ENCODE assay signal across 9 cellular contexts in the genomic region with DNA sequence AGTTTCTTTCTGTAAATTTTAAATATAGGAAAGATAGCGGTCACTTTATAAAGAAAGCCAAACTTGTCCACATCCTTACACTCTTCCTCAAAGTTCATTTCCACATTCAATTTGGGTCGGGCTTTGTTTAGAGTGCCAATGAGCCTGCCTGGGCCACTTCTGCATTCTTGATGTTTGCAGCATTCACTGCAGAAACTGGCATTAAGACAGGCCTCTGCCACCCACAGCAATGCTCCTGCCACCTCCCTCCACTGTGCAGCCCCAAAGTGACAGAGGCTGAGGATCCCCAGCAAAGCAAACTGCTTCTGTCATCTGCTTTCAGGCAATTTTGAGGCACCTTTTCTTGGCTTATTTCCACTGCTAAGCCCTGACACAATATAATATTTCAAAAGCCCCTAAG.
DNase-seq lines count a peak whose midpoint lies in the region; ATAC-seq and TF ChIP-seq lines count a peak whose summit lies in the region.
"Had no signal": no experiment of that assay in that cellular context is flagged by ENCODE, and none has a peak within 500 bp of the region (broad histone marks: within the 10 kb centered on the region; RNA-seq: fewer than 3 reads in every experiment).

No MANE protein-coding gene starts in this region.

- peak overlapping the region; percentile 97 for H3K27ac Mint-ChIP-seq in activated T-helper 2 cell treated with anti-CD3 and anti-CD28 coated beads, Interferon-gamma antibody, Interleukin-2, Interleukin-4, amounts not matched to agents 10 μg/mL and 5 μg/mL and 100 μg/mL, durations not matched to agents 14 hours and 24 hours and 36 hours
- H3K27ac Mint-ChIP-seq in endodermal cell, result no peak overlapping the region

- H3K36me3 Mint-ChIP-seq in activated T-helper 2 cell treated with anti-CD3 and anti-CD28 coated beads, Interferon-gamma antibody, Interleukin-2, Interleukin-4, amounts not matched to agents 10 μg/mL and 5 μg/mL and 100 μg/mL, durations not matched to agents 14 hours and 24 hours and 36 hours (ENCODE audit: low read depth), result peaks cover 4% of the 10 kb centered on the region
- H3K36me3 Mint-ChIP-seq in endodermal cell (ENCODE audit: low read depth), result no peaks in the 10 kb centered on the region

- TF ChIP-seq CTCF in endodermal cell (conservative IDR thresholded peaks at IDR 0.05), result no peak

- no peaks in the 10 kb centered on the region for H3K4me1 ChIP-seq in endodermal cell (ENCODE audit: control insufficient read depth, insufficient read depth, low read length)

- H3K4me3 Mint-ChIP-seq in activated T-helper 2 cell treated with anti-CD3 and anti-CD28 coated beads, Interferon-gamma antibody, Interleukin-2, Interleukin-4, amounts not matched to agents 10 μg/mL and 5 μg/mL and 100 μg/mL, durations not matched to agents 14 hours and 24 hours and 36 hours (ENCODE audit: low read depth), result peak overlapping the region; percentile 59
- no peak overlapping the region for H3K4me3 Mint-ChIP-seq in endodermal cell

- peak; percentile 17 for ATAC-seq in HG03520 (IDR thresholded peaks at IDR 0.05; ENCODE audit: unreplicated experiment)
- ATAC-seq in HG03039 (IDR thresholded peaks at IDR 0.05; ENCODE audit: unreplicated experiment), result no peak

- no peak overlapping the region for H3K9ac ChIP-seq in endodermal cell (ENCODE audit: extremely low read depth, low read length, poor library complexity, severe bottlenecking)

- DNase-seq in SKM-1 treated with dmso at 0.1 percent for 144 hours (lab: John Stamatoyannopoulos, UW; ENCODE audit: unreplicated experiment) (peak; percentile 53), SKM-1 (lab: John Stamatoyannopoulos, UW; ENCODE audit: unreplicated experiment) (no peak), DMS79 treated with DMSO at 0.1 percent for 48 hours (lab: John Stamatoyannopoulos, UW) (no peak), endodermal cell (no peak)
- DNase-seq in activated T-helper 2 cell treated with anti-CD3 and anti-CD28 coated beads, Interferon-gamma antibody, Interleukin-2, Interleukin-4, amounts not matched to agents 10 μg/mL and 5 μg/mL and 100 μg/mL, durations not matched to agents 14 hours and 24 hours and 36 hours (ENCODE audit: low spot score), result no peak
- peak; percentile 39 for DNase-seq in stimulated activated CD8-positive, alpha-beta memory T cell treated with anti-CD3 and anti-CD28 coated beads, Interleukin-4, amount 100 ng/mL, for 24 hours (ENCODE audit: low read depth)
- DNase-seq: HCEC 1CT had no signal

- no peaks in the 10 kb centered on the region for H3K27me3 Mint-ChIP-seq in activated T-helper 2 cell treated with anti-CD3 and anti-CD28 coated beads, Interferon-gamma antibody, Interleukin-2, Interleukin-4, amounts not matched to agents 10 μg/mL and 5 μg/mL and 100 μg/mL, durations not matched to agents 14 hours and 24 hours and 36 hours (ENCODE audit: low read depth)
- peaks cover 4% of the 10 kb centered on the region for H3K27me3 Mint-ChIP-seq in endodermal cell (ENCODE audit: insufficient read depth)

- no peaks in the 10 kb centered on the region for H3K9me3 ChIP-seq in endodermal cell (ENCODE audit: control insufficient read depth, low read length)

- H3K27ac ChIP-seq in endodermal cell (ENCODE audit: low read depth, low read length), result no peak overlapping the region

- no peaks in the 10 kb centered on the region for H3K36me3 ChIP-seq in endodermal cell (ENCODE audit: control insufficient read depth, insufficient read depth, low read length)

- intact Hi-C loops in activated T-helper 2 cell treated with anti-CD3 and anti-CD28 coated beads, Interferon-gamma antibody, Interleukin-2, Interleukin-4, amounts not matched to agents 10 μg/mL and 5 μg/mL and 100 μg/mL, durations not matched to agents 14 hours and 24 hours and 36 hours (cut with micrococcal nuclease), result loop anchor here (5.0 kb wide), 1 partner anchor 221 kb away; no protein-coding TSS in a partner anchor

- WGBS in endodermal cell (ENCODE audit: insufficient coverage in 1 of 2, insufficient read length in 1 of 2), 2 experiments, result 93 to 100% methylated on average over 2 of the region's 2 CpGs

- peaks cover 69% of the 10 kb centered on the region for H3K4me1 Mint-ChIP-seq in activated T-helper 2 cell treated with anti-CD3 and anti-CD28 coated beads, Interferon-gamma antibody, Interleukin-2, Interleukin-4, amounts not matched to agents 10 μg/mL and 5 μg/mL and 100 μg/mL, durations not matched to agents 14 hours and 24 hours and 36 hours (ENCODE audit: low read depth)
- peaks cover 25% of the 10 kb centered on the region for H3K4me1 Mint-ChIP-seq in endodermal cell

- no peaks in the 10 kb centered on the region for H3K27me3 ChIP-seq in endodermal cell (ENCODE audit: control insufficient read depth, insufficient read depth, low read length, poor library complexity, severe bottlenecking)

- no peaks in the 10 kb centered on the region for H3K9me3 Mint-ChIP-seq in activated T-helper 2 cell treated with anti-CD3 and anti-CD28 coated beads, Interferon-gamma antibody, Interleukin-2, Interleukin-4, amounts not matched to agents 10 μg/mL and 5 μg/mL and 100 μg/mL, durations not matched to agents 14 hours and 24 hours and 36 hours
- no peaks in the 10 kb centered on the region for H3K9me3 Mint-ChIP-seq in endodermal cell

- no peak overlapping the region for H3K4me3 ChIP-seq in endodermal cell (ENCODE audit: low read length)

Comparison
In these comparisons a context has a peak if more than half of its experiments do, and no peak if none do; other contexts are left out.
1. DNase-seq: peak in SKM-1 treated with dmso at 0.1 percent for 144 hours (single experiment) and stimulated activated CD8-positive, alpha-beta memory T cell treated with anti-CD3 and anti-CD28 coated beads, Interleukin-4, amount 100 ng/mL, for 24 hours (single experiment); none in SKM-1 (single experiment), activated T-helper 2 cell treated with anti-CD3 and anti-CD28 coated beads, Interferon-gamma antibody, Interleukin-2, Interleukin-4, amounts not matched to agents 10 μg/mL and 5 μg/mL and 100 μg/mL, durations not matched to agents 14 hours and 24 hours and 36 hours (single experiment), DMS79 treated with DMSO at 0.1 percent for 48 hours (single experiment) and endodermal cell (single experiment).